ENCODE assay signal across 22 cellular contexts in genomic region chr6:6772751-6773150, GRCh38.
A peak's percentile ranks its signal among the peaks of the same experiment; 100 is the strongest.
DNase-seq lines count a peak whose midpoint lies in the region; ATAC-seq and TF ChIP-seq lines count a peak whose summit lies in the region.
"Had no signal": no experiment of that assay in that cellular context is flagged by ENCODE, and none has a peak within 500 bp of the region (broad histone marks: within the 10 kb centered on the region; RNA-seq: fewer than 3 reads in every experiment).

No MANE protein-coding gene starts in this region.

- H3K27ac Mint-ChIP-seq in activated T-helper 1 cell treated with anti-CD3 and anti-CD28 coated beads, Interleukin-12 subunit alpha, Interleukin-12 subunit beta, Interleukin-2, Interleukin-4 antibody, amounts not matched to agents 30 ng/mL and 10 ng/mL and 1 ng/mL, durations not matched to agents 14 hours and 24 hours and 36 hours: no peak overlapping the region
- H3K27ac Mint-ChIP-seq: activated CD4-positive, alpha-beta T cell treated with anti-CD3 and anti-CD28 coated beads, Interleukin-2, amount 10 ng/mL, durations not matched to agents 7 days and 5 days; naive B cell had no signal

- no peaks in the 10 kb centered on the region for H3K4me1 Mint-ChIP-seq in activated T-helper 1 cell treated with anti-CD3 and anti-CD28 coated beads, Interleukin-12 subunit alpha, Interleukin-12 subunit beta, Interleukin-2, Interleukin-4 antibody, amounts not matched to agents 30 ng/mL and 10 ng/mL and 1 ng/mL, durations not matched to agents 14 hours and 24 hours and 36 hours (ENCODE audit: low read depth)
- H3K4me1 Mint-ChIP-seq: activated CD4-positive, alpha-beta T cell treated with anti-CD3 and anti-CD28 coated beads, Interleukin-2, amount 10 ng/mL, durations not matched to agents 7 days and 5 days; naive B cell had no signal

- TF ChIP-seq CTCF in sigmoid colon (IDR thresholded peaks at IDR 0.05): no peak

- no peaks in the 10 kb centered on the region for H3K27me3 ChIP-seq in sigmoid colon

- DNase-seq in Right ventricle myocardium superior (no peak), Right ventricle myocardium inferior (ENCODE audit: missing footprints) (no peak), NCI-H82 (lab: John Stamatoyannopoulos, UW) (peak; percentile 63), iPS-NIHi11 (ENCODE audit: low spot score) (peak; percentile 63), SKM-1 treated with dmso at 0.1 percent for 144 hours (lab: John Stamatoyannopoulos, UW; ENCODE audit: unreplicated experiment) (no peak), sigmoid colon (no peak), cortex of kidney (lab: John Stamatoyannopoulos, UW) (no peak)
- no peak for DNase-seq in activated T-helper 1 cell treated with anti-CD3 and anti-CD28 coated beads, Interleukin-12 subunit alpha, Interleukin-12 subunit beta, Interleukin-2, Interleukin-4 antibody, amounts not matched to agents 30 ng/mL and 10 ng/mL and 1 ng/mL, durations not matched to agents 14 hours and 24 hours and 36 hours (ENCODE audit: low spot score)
- DNase-seq: activated CD4-positive, alpha-beta T cell treated with anti-CD3 and anti-CD28 coated beads, Interleukin-2, amount 10 ng/mL, durations not matched to agents 7 days and 5 days; activated CD8-positive, alpha-beta memory T cell treated with anti-CD3 and anti-CD28 coated beads, Interleukin-2, amount 50 U/mL, for 48 hours; activated gamma-delta T cell; amygdala; cerebellar nuclear complex; DND-41; effector memory CD4-positive, alpha-beta T cell; glutamatergic neuron; mammary epithelial cell; naive B cell; NCI-H1694; NK-92 treated with Interleukin-12 subunit alpha and Interleukin-12 subunit beta, amount 100 ng/mL, for 24 hours had no signal

- intact Hi-C loops in Right ventricle myocardium superior (cut with DNase I) (no loop called here), Right ventricle myocardium inferior (cut with DNase I) (no loop called here), sigmoid colon (cut with DNase I) (no loop called here)
- intact Hi-C loops in activated T-helper 1 cell treated with anti-CD3 and anti-CD28 coated beads, Interleukin-12 subunit alpha, Interleukin-12 subunit beta, Interleukin-2, Interleukin-4 antibody, amounts not matched to agents 30 ng/mL and 10 ng/mL and 1 ng/mL, durations not matched to agents 14 hours and 24 hours and 36 hours (cut with micrococcal nuclease): no loop called here

- H3K9me3 Mint-ChIP-seq in activated T-helper 1 cell treated with anti-CD3 and anti-CD28 coated beads, Interleukin-12 subunit alpha, Interleukin-12 subunit beta, Interleukin-2, Interleukin-4 antibody, amounts not matched to agents 30 ng/mL and 10 ng/mL and 1 ng/mL, durations not matched to agents 14 hours and 24 hours and 36 hours: no peaks in the 10 kb centered on the region

- peak; percentile 59 for ATAC-seq in Right ventricle myocardium superior (ENCODE audit: poor library complexity)
- no peak for ATAC-seq in Right ventricle myocardium inferior

- H3K27ac ChIP-seq in sigmoid colon: no peak overlapping the region
- H3K27ac ChIP-seq: C4-2B, prostate gland had no signal

- H3K4me1 ChIP-seq in sigmoid colon: no peaks in the 10 kb centered on the region
- H3K4me1 ChIP-seq: prostate gland had no signal

- no peaks in the 10 kb centered on the region for H3K36me3 Mint-ChIP-seq in activated T-helper 1 cell treated with anti-CD3 and anti-CD28 coated beads, Interleukin-12 subunit alpha, Interleukin-12 subunit beta, Interleukin-2, Interleukin-4 antibody, amounts not matched to agents 30 ng/mL and 10 ng/mL and 1 ng/mL, durations not matched to agents 14 hours and 24 hours and 36 hours (ENCODE audit: low read depth)
- H3K36me3 Mint-ChIP-seq: naive B cell had no signal

- no peaks in the 10 kb centered on the region for H3K36me3 ChIP-seq in sigmoid colon
- H3K36me3 ChIP-seq: prostate gland had no signal

- no peak for TF ChIP-seq POLR2A in sigmoid colon (IDR thresholded peaks at IDR 0.05)

- no peak for TF ChIP-seq EP300 in sigmoid colon (IDR thresholded peaks at IDR 0.05)

- H3K27me3 Mint-ChIP-seq in activated T-helper 1 cell treated with anti-CD3 and anti-CD28 coated beads, Interleukin-12 subunit alpha, Interleukin-12 subunit beta, Interleukin-2, Interleukin-4 antibody, amounts not matched to agents 30 ng/mL and 10 ng/mL and 1 ng/mL, durations not matched to agents 14 hours and 24 hours and 36 hours (ENCODE audit: insufficient read depth): peaks cover 18% of the 10 kb centered on the region

- no peaks in the 10 kb centered on the region for H3K9me3 ChIP-seq in sigmoid colon
- H3K9me3 ChIP-seq: prostate gland had no signal

- 80 to 83% methylated on average over 6 of the region's 6 CpGs for WGBS in sigmoid colon, 2 donors

- H3K4me3 Mint-ChIP-seq in activated T-helper 1 cell treated with anti-CD3 and anti-CD28 coated beads, Interleukin-12 subunit alpha, Interleukin-12 subunit beta, Interleukin-2, Interleukin-4 antibody, amounts not matched to agents 30 ng/mL and 10 ng/mL and 1 ng/mL, durations not matched to agents 14 hours and 24 hours and 36 hours: no peak overlapping the region
- H3K4me3 Mint-ChIP-seq: activated CD4-positive, alpha-beta T cell treated with anti-CD3 and anti-CD28 coated beads, Interleukin-2, amount 10 ng/mL, durations not matched to agents 7 days and 5 days; naive B cell had no signal

- H3K4me3 ChIP-seq in sigmoid colon: no peak overlapping the region
- H3K4me3 ChIP-seq: prostate gland had no signal

Comparison
In these comparisons a context has a peak if more than half of its experiments do, and no peak if none do; other contexts are left out.
1. DNase-seq: peak in NCI-H82 (single experiment) and iPS-NIHi11 (single experiment); none in Right ventricle myocardium superior (single experiment), Right ventricle myocardium inferior (single experiment), activated T-helper 1 cell treated with anti-CD3 and anti-CD28 coated beads, Interleukin-12 subunit alpha, Interleukin-12 subunit beta, Interleukin-2, Interleukin-4 antibody, amounts not matched to agents 30 ng/mL and 10 ng/mL and 1 ng/mL, durations not matched to agents 14 hours and 24 hours and 36 hours (single experiment), SKM-1 treated with dmso at 0.1 percent for 144 hours (single experiment), sigmoid colon (single experiment) and cortex of kidney (single experiment).